ENCODE assay signal across 15 cellular contexts in genomic region chr4:85399270-85399669, GRCh38.
DNase-seq lines count a peak whose midpoint lies in the region; ATAC-seq and TF ChIP-seq lines count a peak whose summit lies in the region.
"Had no signal": no experiment of that assay in that cellular context is flagged by ENCODE, and none has a peak within 500 bp of the region (broad histone marks: within the 10 kb centered on the region; RNA-seq: fewer than 3 reads in every experiment).

No MANE protein-coding gene starts in this region.

- intact Hi-C loops in uterus (cut with DNase I; ENCODE audit: low total_unique reads): no loop called here

- H3K27me3 ChIP-seq in uterus: no peaks in the 10 kb centered on the region
- H3K27me3 ChIP-seq: BE2C, neural progenitor cell had no signal

- no peaks in the 10 kb centered on the region for H3K9me3 ChIP-seq in uterus
- H3K9me3 ChIP-seq: BE2C had no signal

- no peak for TF ChIP-seq CTCF in GM20000 (IDR thresholded peaks at IDR 0.05; ENCODE audit: extremely low read depth, missing control alignments)
- TF ChIP-seq CTCF in uterus (IDR thresholded peaks at IDR 0.05): no peak

- H3K4me1 ChIP-seq in uterus: no peaks in the 10 kb centered on the region
- H3K4me1 ChIP-seq: BE2C, neural progenitor cell had no signal

- DNase-seq in amniotic epithelial cell (ENCODE audit: low read depth) (peak; percentile 48), GM20000 (ENCODE audit: low spot score) (no peak), uterus (no peak)
- no peak for DNase-seq in effector CD4-positive, alpha-beta T cell
- DNase-seq in activated T-cell treated with anti-CD3 and anti-CD28 coated beads, Interleukin-2, amount 50 U/mL, for 24 hours: no peak
- DNase-seq: activated CD8-positive, alpha-beta memory T cell treated with anti-CD3 and anti-CD28 coated beads, Interleukin-2, amount 50 U/mL, for 48 hours; BE2C; effector memory CD4-positive, alpha-beta T cell; NCI-H1092; NCI-H510A; stimulated activated CD8-positive, alpha-beta memory T cell treated with anti-CD3 and anti-CD28 coated beads, Interleukin-4, amount 100 ng/mL, for 48 hours had no signal

- no peak for TF ChIP-seq POLR2A in uterus (IDR thresholded peaks at IDR 0.05)

- no peaks in the 10 kb centered on the region for H3K27me3 Mint-ChIP-seq in activated T-cell treated with anti-CD3 and anti-CD28 coated beads, Interleukin-2, amount 50 U/mL, for 24 hours

- ATAC-seq in GM18868 (IDR thresholded peaks at IDR 0.05; ENCODE audit: unreplicated experiment): peak; percentile 89
- ATAC-seq in GM21619 (IDR thresholded peaks at IDR 0.05; ENCODE audit: unreplicated experiment): peak; percentile 86
- peak; percentile 68 for ATAC-seq in HG03095 (IDR thresholded peaks at IDR 0.05; ENCODE audit: unreplicated experiment)

- H3K36me3 ChIP-seq in uterus: no peaks in the 10 kb centered on the region
- H3K36me3 ChIP-seq: BE2C, neural progenitor cell had no signal

- peaks cover 4% of the 10 kb centered on the region for H3K4me1 Mint-ChIP-seq in activated T-cell treated with anti-CD3 and anti-CD28 coated beads, Interleukin-2, amount 50 U/mL, for 24 hours (ENCODE audit: low read depth)

- H3K4me3 Mint-ChIP-seq in activated T-cell treated with anti-CD3 and anti-CD28 coated beads, Interleukin-2, amount 50 U/mL, for 24 hours: no peak overlapping the region
- H3K4me3 Mint-ChIP-seq: neural progenitor cell had no signal

- no peak overlapping the region for H3K4me3 ChIP-seq in uterus
- H3K4me3 ChIP-seq: neural progenitor cell had no signal

- no peak overlapping the region for H3K27ac Mint-ChIP-seq in activated T-cell treated with anti-CD3 and anti-CD28 coated beads, Interleukin-2, amount 50 U/mL, for 24 hours
- H3K27ac Mint-ChIP-seq: neural progenitor cell had no signal

- peaks cover 5% of the 10 kb centered on the region for H3K9me3 Mint-ChIP-seq in activated T-cell treated with anti-CD3 and anti-CD28 coated beads, Interleukin-2, amount 50 U/mL, for 24 hours
- H3K9me3 Mint-ChIP-seq: neural progenitor cell had no signal

- H3K36me3 Mint-ChIP-seq in activated T-cell treated with anti-CD3 and anti-CD28 coated beads, Interleukin-2, amount 50 U/mL, for 24 hours (ENCODE audit: low read depth): no peaks in the 10 kb centered on the region
- H3K36me3 Mint-ChIP-seq: neural progenitor cell had no signal

- H3K27ac ChIP-seq in uterus: no peak overlapping the region
- H3K27ac ChIP-seq: neural progenitor cell had no signal
